Comparison of ENCODE assay signal across 8 cellular contexts in genomic region chr17:68413597-68414560, GRCh38. TPM values are rescaled to one million over a fixed set of nuclear protein-coding genes. Genes with fewer than 3 reads are reported as not detected.
DNase-seq lines count a peak whose midpoint lies in the region; ATAC-seq, FAIRE-seq and TF ChIP-seq lines count a peak whose summit lies in the region.
"Not testable (repeated sequence)": the region's sequence is repeated elsewhere in the genome, so short reads cannot be mapped to it uniquely, and the experiment has no call there.

No MANE protein-coding gene starts in this region.

- TF ChIP-seq EP300 in A549 (IDR thresholded peaks at IDR 0.05): not testable (repeated sequence)

- H3K36me3 ChIP-seq in HEK293 (ENCODE audit: control insufficient read depth in 2 of 2, insufficient read depth in 1 of 2, low read length in 2 of 2); esophagus squamous epithelium; lower lobe of right lung: not testable (repeated sequence)

- TF ChIP-seq POLR2A in A549 (IDR thresholded peaks at IDR 0.05; ENCODE audit: low read length); esophagus squamous epithelium (IDR thresholded peaks at IDR 0.05): not testable (repeated sequence)

- H3K4me2 ChIP-seq in A549: peak overlapping the region; percentile 52

- TF ChIP-seq RAD21 in A549 (conservative IDR thresholded peaks at IDR 0.05 in 1 of 2, IDR thresholded peaks at IDR 0.05 in 1 of 2): not testable (repeated sequence)

- H3K36me3 Mint-ChIP-seq in activated naive CD4-positive, alpha-beta T cell treated with anti-CD3 and anti-CD28 coated beads, Interleukin-2, amount 50 U/mL, for 72 hours: not testable (repeated sequence)

- H3K4me1 ChIP-seq in A549; HEK293 (ENCODE audit: control insufficient read depth, insufficient read depth, low read length); esophagus squamous epithelium; lower lobe of right lung: not testable (repeated sequence)

- peak overlapping the region in 1 of 2 experiments; percentile 16; a peak in 1 of 6 replicates for H3K27ac ChIP-seq in A549
- H3K27ac ChIP-seq in HEK293 (ENCODE audit: extremely low read depth, low read depth, low read length); lower lobe of right lung: not testable (repeated sequence)
- peak overlapping the region in 3 of 4 donors; percentile 34 to 56 (median 48) for H3K27ac ChIP-seq in esophagus squamous epithelium

- not testable (repeated sequence) for TF ChIP-seq CTCF in A549 (IDR thresholded peaks at IDR 0.05); HEK293 (tag by site-specific recombination; IDR thresholded peaks at IDR 0.05); WI38 (IDR thresholded peaks at IDR 0.05; ENCODE audit: low read depth, low read length); lower lobe of right lung (IDR thresholded peaks at IDR 0.05)
- TF ChIP-seq CTCF in esophagus squamous epithelium (IDR thresholded peaks at IDR 0.05): peak in 3 of 6 experiments; percentile 7 to 12 (median 11)

- H3K4me3 ChIP-seq in A549 (peak overlapping the region; percentile 37), HEK293 (ENCODE audit: low read depth, low read length) (peak overlapping the region; percentile 38), WI38 (ENCODE audit: low read depth, low read length) (0 out of 2 replicates have a peak overlapping the region, but pooled peaks have one; percentile 22), esophagus squamous epithelium (peak overlapping the region; percentile 31 to 64 (median 47)), lower lobe of right lung (peak overlapping the region; percentile 56)

- peak overlapping the region in 1 of 2 donors; percentile 83 for H3K27ac Mint-ChIP-seq in activated naive CD4-positive, alpha-beta T cell treated with anti-CD3 and anti-CD28 coated beads, Interleukin-2, amount 50 U/mL, for 72 hours

- peak in 1 of 2 experiments; percentile 82; a peak in 3 of 6 replicates for ATAC-seq in A549
- ATAC-seq in activated naive CD4-positive, alpha-beta T cell treated with anti-CD3 and anti-CD28 coated beads, Interleukin-2, amount 50 U/mL, for 72 hours: peak; percentile 75 to 86
- not testable (repeated sequence) for ATAC-seq in lower lobe of right lung

- not testable (repeated sequence) for FAIRE-seq in A549 (lab: Jason Lieb, UNC)

- intact Hi-C loops in esophagus squamous epithelium (cut with DNase I); lower lobe of right lung (cut with DNase I): not testable (repeated sequence)

- H3K9me3 ChIP-seq in A549; HEK293 (ENCODE audit: control insufficient read depth, insufficient read depth, low read depth, low read length); esophagus squamous epithelium; lower lobe of right lung: not testable (repeated sequence)

- DNase-seq in A549 (ENCODE audit: low read depth in 1 of 2, low spot score in 1 of 2) (peak in 1 of 2 experiments; percentile 33), NCI-H748 (lab: John Stamatoyannopoulos, UW; ENCODE audit: unreplicated experiment) (peak; percentile 54), lower lobe of right lung (peak; percentile 71)
- DNase-seq in activated naive CD4-positive, alpha-beta T cell treated with anti-CD3 and anti-CD28 coated beads, Interleukin-2, amount 50 U/mL, for 72 hours (ENCODE audit: low spot score in 2 of 2): peak in 1 of 2 donors; percentile 64
- not testable (repeated sequence) for DNase-seq in esophagus squamous epithelium (lab: John Stamatoyannopoulos, UW)
- DNase-seq in stimulated activated CD4-positive, alpha-beta T cell treated with anti-CD3 and anti-CD28 coated beads, Interleukin-12 subunit alpha, Interleukin-12 subunit beta, amount 100 ng/mL, for 4 hours: peak; percentile 29

- CTCF ChIA-PET in A549 (lab: Yijun Ruan, JAX) (interaction anchor here (1.5 to 4.2 kb wide), 4 partner anchors 14 to 214 kb away, joined by 3 to 21 read pairs (median 11); no protein-coding TSS in a partner anchor), HEK293 (lab: Yijun Ruan, JAX) (interaction anchor here (1.1 to 4.5 kb wide), 3 partner anchors 22 to 166 kb away, joined by 3 to 13 read pairs (median 4); partner anchors contain the start of gene AMZ2)

- POLR2A ChIA-PET in A549 (lab: Yijun Ruan, JAX); HEK293 (lab: Yijun Ruan, JAX): not testable (repeated sequence)

- H3K27me3 ChIP-seq in esophagus squamous epithelium; lower lobe of right lung (ENCODE audit: low read depth): not testable (repeated sequence)

- WGBS in A549 (ENCODE audit: missing lambda C conversion rate): 3% methylated on average over 30 of the region's 34 CpGs
- 8 to 9% methylated on average over 9 of the region's 34 CpGs for WGBS in esophagus squamous epithelium, 2 donors

- H3K9me3 Mint-ChIP-seq in activated naive CD4-positive, alpha-beta T cell treated with anti-CD3 and anti-CD28 coated beads, Interleukin-2, amount 50 U/mL, for 72 hours: not testable (repeated sequence)

TF ChIP-seq in HEK293, 187 proteins besides CTCF, POLR2A, EP300 and RAD21 (continues in another document):
- TF ChIP-seq ZBTB26 (tag by site-specific recombination; optimal IDR thresholded peaks at IDR 0.05) (peak; percentile 70), ZNF561 (tag by site-specific recombination; IDR thresholded peaks at IDR 0.05; ENCODE audit: borderline replicate concordance) (0 out of 2 replicates have a peak, but pooled peaks have one; percentile 42), ZFHX2 (tag by site-specific recombination; conservative IDR thresholded peaks at IDR 0.05) (peak; percentile 67), ZNF341 (tag by site-specific recombination; IDR thresholded peaks at IDR 0.05; ENCODE audit: low read depth) (peak; percentile 71), ZSCAN30 (tag by site-specific recombination; IDR thresholded peaks at IDR 0.05) (peak; percentile 29; the same call in 1 of the 2 replicates), KLF9 (tag by site-specific recombination; IDR thresholded peaks at IDR 0.05; ENCODE audit: low read depth) (peak; percentile 53; the same call in 1 of the 2 replicates), ZNF2 (tag by site-specific recombination; IDR thresholded peaks at IDR 0.05) (peak; percentile 53; the same call in 1 of the 2 replicates), ZNF335 (tag by site-specific recombination; conservative IDR thresholded peaks at IDR 0.05) (peak; percentile 94), ZFP69B (tag by site-specific recombination; IDR thresholded peaks at IDR 0.05) (peak; percentile 83; the same call in 1 of the 2 replicates), ZFP37 (tag by site-specific recombination; IDR thresholded peaks at IDR 0.05) (0 out of 2 replicates have a peak, but pooled peaks have one; percentile 33), SP7 (tag by site-specific recombination; IDR thresholded peaks at IDR 0.05) (peak; percentile 23), ZEB2 (tag by site-specific recombination; IDR thresholded peaks at IDR 0.05) (peak; percentile 65), ZNF366 (tag by site-specific recombination; conservative IDR thresholded peaks at IDR 0.05) (0 out of 2 replicates have a peak, but pooled peaks have one; percentile 36), ZNF600 (tag by site-specific recombination; IDR thresholded peaks at IDR 0.05) (peak; percentile 50; the same call in 1 of the 2 replicates), ZBTB20 (tag by site-specific recombination; IDR thresholded peaks at IDR 0.05) (peak; percentile 62), ZBTB17 (tag by site-specific recombination; IDR thresholded peaks at IDR 0.05) (peak; percentile 85), EGR2 (tag by site-specific recombination; IDR thresholded peaks at IDR 0.05; ENCODE audit: low read depth) (peak; percentile 67), ZNF211 (tag by site-specific recombination; IDR thresholded peaks at IDR 0.05; ENCODE audit: low read depth) (0 out of 2 replicates have a peak, but pooled peaks have one; percentile 48), ZNF501 (tag by site-specific recombination; IDR thresholded peaks at IDR 0.05) (peak; percentile 59; the same call in 1 of the 2 replicates), KLF17 (tag by site-specific recombination; IDR thresholded peaks at IDR 0.05) (peak; percentile 57; the same call in 1 of the 2 replicates), ZBTB48 (tag by site-specific recombination; IDR thresholded peaks at IDR 0.05) (peak; percentile 91), KLF1 (tag by site-specific recombination; IDR thresholded peaks at IDR 0.05) (peak; percentile 49; the same call in 1 of the 2 replicates)

RNA-seq across cellular contexts. Expression of gene WIPI1, which starts 43.4 kb away (rescaled TPM):
- polyA plus RNA-seq in A549 (2011; rRNA removed) (19.7 and 26.1 TPM in 2 replicates), A549 (2017; fragmentation: RNase III; extraction: RNeasy Plus Mini Kit Qiagen cat#74134 plus additional on column Dnase treatment) (6.9 to 11.6 TPM (median 9.5 TPM) in 3 replicates)
- 5.2 and 6.7 TPM in 2 replicates for polyA plus RNA-seq in A549 (2012; cell fraction: cytosol; rRNA removed)
- polyA plus RNA-seq in A549 (2012; cell fraction: nucleus; rRNA removed): 3.3 and 3.4 TPM in 2 replicates
- polyA minus RNA-seq in A549 (2011; rRNA and poly(A)+ RNA removed): 16.2 and 25.9 TPM in 2 replicates
- 10 to 100 TPM; 15.2 to 22.0 TPM for total RNA-seq in activated naive CD4-positive, alpha-beta T cell treated with anti-CD3 and anti-CD28 coated beads, Interleukin-2, amount 50 U/mL, for 72 hours
- total RNA-seq in esophagus squamous epithelium (10 to 100 TPM; 23.0 to 32.2 (median 25.5) TPM), lower lobe of right lung (37.5 TPM)
